Comparison of ENCODE assay signal across 1 cellular context in the genomic region with DNA sequence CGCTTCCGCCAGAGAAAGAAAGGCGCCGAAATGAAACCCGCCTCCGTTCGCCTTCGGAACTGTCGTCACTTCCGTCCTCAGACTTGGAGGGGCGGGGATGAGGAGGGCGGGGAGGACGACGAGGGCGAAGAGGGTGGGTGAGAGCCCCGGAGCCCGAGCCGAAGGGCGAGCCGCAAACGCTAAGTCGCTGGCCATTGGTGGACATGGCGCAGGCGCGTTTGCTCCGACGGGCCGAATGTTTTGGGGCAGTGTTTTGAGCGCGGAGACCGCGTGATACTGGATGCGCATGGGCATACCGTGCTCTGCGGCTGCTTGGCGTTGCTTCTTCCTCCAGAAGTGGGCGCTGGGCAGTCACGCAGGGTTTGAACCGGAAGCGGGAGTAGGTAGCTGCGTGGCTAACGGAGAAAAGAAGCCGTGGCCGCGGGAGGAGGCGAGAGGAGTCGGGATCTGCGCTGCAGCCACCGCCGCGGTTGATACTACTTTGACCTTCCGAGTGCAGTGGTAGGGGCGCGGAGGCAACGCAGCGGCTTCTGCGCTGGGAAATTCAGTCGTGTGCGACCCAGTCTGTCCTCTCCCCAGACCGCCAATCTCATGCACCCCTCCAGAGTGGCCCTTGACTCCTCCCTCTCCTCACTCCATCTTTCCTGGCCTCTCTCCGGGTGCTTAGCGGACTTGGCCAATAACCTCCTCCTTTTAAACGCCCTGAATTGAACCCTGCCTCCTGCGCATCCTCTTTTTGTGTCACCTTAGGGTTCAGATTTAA.
TF ChIP-seq lines count a peak whose summit lies in the region.

Gene ATM (plus strand): TSS at position 382 of the 763 bp plus-strand sequence. CDS start 4,558 bp downstream, outside the sequence.

TF ChIP-seq in HepG2, 621 proteins besides CTCF, POLR2A, EP300 and RAD21 (continued from another document and continues in another):
- no peak for TF ChIP-seq PREB (CRISPR knock-in tag; IDR thresholded peaks at IDR 0.05)
- peak; percentile 85; the same call in 1 of the 2 replicates for TF ChIP-seq ZSCAN5A (CRISPR knock-in tag; IDR thresholded peaks at IDR 0.05; ENCODE audit: borderline replicate concordance)
- peak; percentile 92 for TF ChIP-seq POLR2G (IDR thresholded peaks at IDR 0.05; ENCODE audit: low read depth, low read length)
- TF ChIP-seq NCOA2 (CRISPR knock-in tag; IDR thresholded peaks at IDR 0.05): peak; percentile 35; the same call in 1 of the 2 replicates
- no peak; the same call in 1 of the 2 replicates for TF ChIP-seq JUN (CRISPR knock-in tag; IDR thresholded peaks at IDR 0.05)
- TF ChIP-seq ZNF329 (CRISPR knock-in tag; IDR thresholded peaks at IDR 0.05; ENCODE audit: low read depth): no peak; the same call in 1 of the 2 replicates
- no peak for TF ChIP-seq ATRX (CRISPR knock-in tag; IDR thresholded peaks at IDR 0.05; ENCODE audit: borderline replicate concordance)
- TF ChIP-seq RFXANK (CRISPR knock-in tag; IDR thresholded peaks at IDR 0.05): no peak
- TF ChIP-seq NFIC (IDR thresholded peaks at IDR 0.05; ENCODE audit: low read length): no peak
- TF ChIP-seq ZNF264 (CRISPR knock-in tag; IDR thresholded peaks at IDR 0.05): no peak
- no peak for TF ChIP-seq ZNF180 (CRISPR knock-in tag; IDR thresholded peaks at IDR 0.05; ENCODE audit: borderline replicate concordance, low read depth)
- no peak for TF ChIP-seq ZNF672 (CRISPR knock-in tag; IDR thresholded peaks at IDR 0.05)
- no peak; the same call in 1 of the 2 replicates for TF ChIP-seq TBX2 (CRISPR knock-in tag; IDR thresholded peaks at IDR 0.05; ENCODE audit: borderline replicate concordance)
- TF ChIP-seq ZNF432 (CRISPR knock-in tag; IDR thresholded peaks at IDR 0.05; ENCODE audit: borderline replicate concordance): no peak
- TF ChIP-seq ZNF333 (CRISPR knock-in tag; IDR thresholded peaks at IDR 0.05; ENCODE audit: borderline replicate concordance): 0 out of 2 replicates have a peak, but pooled peaks have one; percentile 30
- no peak for TF ChIP-seq MBNL3 (CRISPR knock-in tag; conservative IDR thresholded peaks at IDR 0.05)
- peak; percentile 76 for TF ChIP-seq ELF3 (CRISPR knock-in tag; IDR thresholded peaks at IDR 0.05)
- TF ChIP-seq ZBTB7B (CRISPR knock-in tag; IDR thresholded peaks at IDR 0.05): peak; percentile 24; the same call in 1 of the 2 replicates
- no peak for TF ChIP-seq PTBP1 (IDR thresholded peaks at IDR 0.05; ENCODE audit: low read depth, low read length, poor library complexity, severe bottlenecking)
- no peak for TF ChIP-seq RERE (CRISPR knock-in tag; IDR thresholded peaks at IDR 0.05; ENCODE audit: low read depth)
- TF ChIP-seq NFE2 (CRISPR knock-in tag; IDR thresholded peaks at IDR 0.05): no peak
- no peak for TF ChIP-seq NBN (conservative IDR thresholded peaks at IDR 0.05)
- peak; percentile 95 for TF ChIP-seq ARID4A (CRISPR knock-in tag; IDR thresholded peaks at IDR 0.05; ENCODE audit: borderline replicate concordance)
- 0 out of 2 replicates have a peak, but pooled peaks have one; percentile 35 for TF ChIP-seq ZNF136 (CRISPR knock-in tag; IDR thresholded peaks at IDR 0.05; ENCODE audit: low read depth)
- TF ChIP-seq U2AF1 (optimal IDR thresholded peaks at IDR 0.05; ENCODE audit: low read depth, low read length): no peak
- TF ChIP-seq ARNTL (CRISPR knock-in tag; IDR thresholded peaks at IDR 0.05): peak; percentile 81
- 0 out of 2 replicates have a peak, but pooled peaks have one; percentile 38 for TF ChIP-seq HES4 (CRISPR knock-in tag; IDR thresholded peaks at IDR 0.05; ENCODE audit: borderline replicate concordance)
- TF ChIP-seq MEF2D (CRISPR knock-in tag; IDR thresholded peaks at IDR 0.05): peak; percentile 64
- no peak; the same call in 1 of the 2 replicates for TF ChIP-seq PRDM10 (CRISPR knock-in tag; IDR thresholded peaks at IDR 0.05; ENCODE audit: low read depth)
- TF ChIP-seq, protein P1, sequence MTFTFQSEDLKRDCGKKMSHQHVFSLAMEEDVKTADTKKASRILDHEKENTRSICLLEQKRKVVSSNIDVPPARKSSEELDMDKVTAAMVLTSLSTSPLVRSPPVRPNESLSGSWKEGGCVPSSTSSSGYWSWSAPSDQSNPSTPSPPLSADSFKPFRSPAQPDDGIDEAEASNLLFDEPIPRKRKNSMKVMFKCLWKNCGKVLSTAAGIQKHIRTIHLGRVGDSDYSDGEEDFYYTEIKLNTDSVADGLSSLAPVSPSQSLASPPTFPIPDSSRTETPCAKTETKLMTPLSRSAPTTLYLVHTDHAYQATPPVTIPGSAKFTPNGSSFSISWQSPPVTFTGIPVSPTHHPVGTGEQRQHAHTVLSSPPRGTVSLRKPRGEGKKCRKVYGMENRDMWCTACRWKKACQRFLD (CRISPR knock-in tag; IDR thresholded peaks at IDR 0.05; ENCODE audit: borderline replicate concordance): no peak
- no peak for TF ChIP-seq NFATC3 (CRISPR knock-in tag; IDR thresholded peaks at IDR 0.05)
- TF ChIP-seq ZBTB42 (CRISPR knock-in tag; IDR thresholded peaks at IDR 0.05): no peak
- no peak for TF ChIP-seq ZNF713 (CRISPR knock-in tag; IDR thresholded peaks at IDR 0.05)
- TF ChIP-seq E2F2 (CRISPR knock-in tag; IDR thresholded peaks at IDR 0.05; ENCODE audit: borderline replicate concordance): no peak
- TF ChIP-seq POGK (CRISPR knock-in tag; conservative IDR thresholded peaks at IDR 0.05): no peak
